ENCODE assay signal across 8 cellular contexts in genomic region chr10:15370212-15370740, GRCh38. TPM values are rescaled to one million over a fixed set of nuclear protein-coding genes. Genes with fewer than 3 reads are reported as not detected.
DNase-seq lines count a peak whose midpoint lies in the region; TF ChIP-seq lines count a peak whose summit lies in the region.

No MANE protein-coding gene starts in this region.

- dilution Hi-C loops in mammary epithelial cell (cut with HindIII; ENCODE audit: low sequenced_read_pairs), result no loop called here

- H4K20me1 ChIP-seq in mammary epithelial cell (ENCODE audit: insufficient read depth, low read length), result no peaks in the 10 kb centered on the region

- peak overlapping the region; percentile 86 for H2AFZ ChIP-seq in mammary epithelial cell (ENCODE audit: low read depth, low read length)

- TF ChIP-seq CTCF in RWPE1 (conservative IDR thresholded peaks at IDR 0.05; ENCODE audit: low read depth), result no peak
- TF ChIP-seq CTCF in mammary epithelial cell (conservative IDR thresholded peaks at IDR 0.05 in 1 of 2, IDR thresholded peaks at IDR 0.05 in 1 of 2; ENCODE audit: extremely low read depth in 1 of 2, insufficient read depth in 1 of 2, low read depth in 1 of 2, low read length in 2 of 2), result no peak

- WGBS in mammary epithelial cell (ENCODE audit: low coverage, missing lambda C conversion rate), result 0% methylated on average over 1 of the region's 45 CpGs

- H3K4me2 ChIP-seq in mammary epithelial cell (ENCODE audit: insufficient read depth, low read depth, low read length), result peak overlapping the region; percentile 84

- DNase-seq in NCI-H82 (lab: John Stamatoyannopoulos, UW) (peak; percentile 48), NCI-H82 treated with DMSO at 0.1 percent for 48 hours (lab: John Stamatoyannopoulos, UW; ENCODE audit: unreplicated experiment) (no peak), RWPE1 (ENCODE audit: low spot score) (peak; percentile 9), mammary epithelial cell (peak; percentile 21), HT-29 (ENCODE audit: low spot score) (no peak), midbrain (lab: John Stamatoyannopoulos, UW) (no peak)
- peak; percentile 27 for DNase-seq in stimulated activated CD8-positive, alpha-beta memory T cell treated with anti-CD3 and anti-CD28 coated beads, Interleukin-4, amount 100 ng/mL, for 48 hours

- in situ Hi-C loops in mammary epithelial cell (cut with MboI; ENCODE audit: low sequenced_read_pairs in 2 of 2), result loop anchor here in 1 of 2 donors (25.0 kb wide), 1 partner anchor 158 kb away; no protein-coding TSS in a partner anchor

- H3K9ac ChIP-seq in mammary epithelial cell (ENCODE audit: insufficient read depth, low read length), result peak overlapping the region; percentile 58

- peaks cover 4% of the 10 kb centered on the region for H3K4me1 ChIP-seq in mammary epithelial cell (ENCODE audit: insufficient read depth, low read length)

- no peaks in the 10 kb centered on the region for H3K36me3 ChIP-seq in mammary epithelial cell (ENCODE audit: insufficient read depth, low read length)

- intact Hi-C loops in mammary epithelial cell (cut with micrococcal nuclease), result loop anchor here (2.0 to 5.0 kb wide), 5 partner anchors 107 to 833 kb away; partner anchors contain the start of gene NMT2

- H3K9me3 ChIP-seq in mammary epithelial cell (replicated peaks; ENCODE audit: insufficient read depth, low read length), result no peaks in the 10 kb centered on the region

- peaks cover 19% of the 10 kb centered on the region for H3K79me2 ChIP-seq in mammary epithelial cell (ENCODE audit: insufficient read depth, low read length)

- no peak overlapping the region for H3K27ac ChIP-seq in RWPE1
- no peak overlapping the region for H3K27ac ChIP-seq in mammary epithelial cell (ENCODE audit: insufficient read depth, low read depth, low read length)
- H3K27ac ChIP-seq in layer of hippocampus (ENCODE audit: low read depth, low read length), result peak overlapping the region; percentile 68

- H3K27me3 ChIP-seq in mammary epithelial cell (ENCODE audit: insufficient read depth, low read length), result no peaks in the 10 kb centered on the region
- no peaks in the 10 kb centered on the region for H3K27me3 ChIP-seq in layer of hippocampus (ENCODE audit: control insufficient read depth, insufficient read depth, low read length)

- H3K4me3 ChIP-seq in mammary epithelial cell (replicated peaks in 1 of 3; ENCODE audit: insufficient read depth in 1 of 3, low read depth in 2 of 3, low read length in 3 of 3), result peak overlapping the region; percentile 65 to 87 (median 68)

- CTCF ChIA-PET in RWPE1 (lab: Yijun Ruan, JAX) (interaction anchor here (0.6 kb wide), 2 partner anchors 150 to 159 kb away, joined by 3 read pairs; no protein-coding TSS in a partner anchor), mammary epithelial cell (lab: Charles Lee; ENCODE audit: low non-redundant PET) (interaction anchor here (0.7 kb wide), 1 partner anchor 69 kb away, joined by 3 read pairs; no protein-coding TSS in a partner anchor)

- POLR2A ChIA-PET in RWPE1 (lab: Yijun Ruan, JAX; ENCODE audit: low non-redundant PET), result no interaction called here

- BruUV-seq in mammary epithelial cell (replicated peaks; lab: Mats Ljungman, UMichigan), result no TSS peak

RNA-seq across cellular contexts. Expression of gene FAM171A1, which starts 0.8 kb away (rescaled TPM):
- total RNA-seq in mammary epithelial cell, result 10 to 100 TPM; 15.5 to 25.2 TPM
- 11.7 TPM for polyA plus RNA-seq in mammary epithelial cell
- polyA minus RNA-seq in mammary epithelial cell, result 13.9 TPM
- not detected in 2 replicates for total RNA-seq in HT-29 (2014; rRNA removed; shearing (Covaris generic))

Comparison
In these comparisons a context has a peak if more than half of its experiments do, and no peak if none do; other contexts are left out.
1. DNase-seq: peak in NCI-H82 (single experiment), RWPE1 (single experiment), mammary epithelial cell (single experiment) and stimulated activated CD8-positive, alpha-beta memory T cell treated with anti-CD3 and anti-CD28 coated beads, Interleukin-4, amount 100 ng/mL, for 48 hours (single experiment); none in NCI-H82 treated with DMSO at 0.1 percent for 48 hours (single experiment), HT-29 (single experiment) and midbrain (single experiment).
2. RNA of gene FAM171A1, which starts 0.8 kb away (total RNA-seq): 15.5 to 25.2 TPM in mammary epithelial cell; not detected in HT-29; every median in the first group is over 10 times any median in the second.